ENCODE assay signal across 11 cellular contexts in genomic region chr16:9097266-9098219, GRCh38. TPM values are rescaled to one million over a fixed set of nuclear protein-coding genes. Genes with fewer than 3 reads are reported as not detected.
DNase-seq lines count a peak whose midpoint lies in the region; ATAC-seq and TF ChIP-seq lines count a peak whose summit lies in the region.
"Had no signal": no experiment of that assay in that cellular context is flagged by ENCODE, and none has a peak within 500 bp of the region (broad histone marks: within the 10 kb centered on the region; RNA-seq: fewer than 3 reads in every experiment).

No MANE protein-coding gene starts in this region.

- ATAC-seq in GM23338 (no peak; the same call in 2 of the 3 replicates), T-helper 17 cell (no peak), gastrocnemius medialis (no peak), GM21526 (IDR thresholded peaks at IDR 0.05; ENCODE audit: low FRiP score, unreplicated experiment) (no peak)

- intact Hi-C loops in gastrocnemius medialis (cut with DNase I; ENCODE audit: low total_unique reads) = loop anchor here (10.0 kb wide), 2 partner anchors 1477 to 1647 kb away; partner anchors contain the start of gene NUBP1

- H3K36me3 ChIP-seq in GM23338 (ENCODE audit: insufficient read depth) (peaks cover 29% of the 10 kb centered on the region), fibroblast of lung (ENCODE audit: control insufficient read depth, insufficient read depth, low read length) (peaks cover 9% of the 10 kb centered on the region), gastrocnemius medialis (no peaks in the 10 kb centered on the region)

- H3K79me2 ChIP-seq in GM23338 (replicated peaks; ENCODE audit: insufficient read depth) (peaks cover 100% of the 10 kb centered on the region), fibroblast of lung (ENCODE audit: control insufficient read depth, insufficient read depth, low read length) (peaks cover 99% of the 10 kb centered on the region)

- in situ Hi-C loops in gastrocnemius medialis (cut with MboI; ENCODE audit: low sequenced_read_pairs in 4 of 4) = loop anchor here in 1 of 4 donors (25.0 kb wide), 1 partner anchor 135 kb away; the partner anchor contains the start of gene USP7

- H3K4me1 Mint-ChIP-seq in GM23338 = peaks cover 39% of the 10 kb centered on the region
- peaks cover 73% of the 10 kb centered on the region for H3K4me1 Mint-ChIP-seq in T-helper 17 cell

- H3K36me3 Mint-ChIP-seq in GM23338 (ENCODE audit: low read depth) (peaks cover 92% of the 10 kb centered on the region), T-helper 17 cell (ENCODE audit: low read depth) (peaks cover 13% of the 10 kb centered on the region)

- H3K9me3 ChIP-seq in T-helper 17 cell (ENCODE audit: control insufficient read depth, low read length, poor library complexity, severe bottlenecking) (no peaks in the 10 kb centered on the region), fibroblast of lung (ENCODE audit: control insufficient read depth, insufficient read depth, low read depth, low read length) (no peaks in the 10 kb centered on the region), gastrocnemius medialis (no peaks in the 10 kb centered on the region)

- H4K20me1 ChIP-seq in GM23338 (replicated peaks; ENCODE audit: insufficient read depth) (peaks cover 95% of the 10 kb centered on the region), fibroblast of lung (ENCODE audit: control insufficient read depth, extremely low read depth, insufficient read depth, low read length) (peaks cover 8% of the 10 kb centered on the region)

- no peaks in the 10 kb centered on the region for H3K9me2 ChIP-seq in GM23338 (ENCODE audit: insufficient read depth)

- TF ChIP-seq POLR2A in gastrocnemius medialis (IDR thresholded peaks at IDR 0.05) = no peak

- H3F3A ChIP-seq in GM23338 (replicated peaks; ENCODE audit: low read depth) = no peaks in the 10 kb centered on the region; the same call in 1 of the 2 replicates

- peaks cover 3% of the 10 kb centered on the region; the same call in 1 of the 3 replicates for H3K9me3 Mint-ChIP-seq in GM23338

- H3K9ac ChIP-seq in fibroblast of lung (ENCODE audit: insufficient read depth, low read length) = no peak overlapping the region

- peaks cover 12% of the 10 kb centered on the region for H3K27me3 Mint-ChIP-seq in GM23338 (ENCODE audit: insufficient read depth, low read depth, poor library complexity)
- no peaks in the 10 kb centered on the region for H3K27me3 Mint-ChIP-seq in T-helper 17 cell

- H3K4me1 ChIP-seq in GM23338 (ENCODE audit: insufficient read depth) (peaks cover 37% of the 10 kb centered on the region), fibroblast of lung (ENCODE audit: control insufficient read depth, extremely low read depth, insufficient read depth, low read length) (peaks cover 22% of the 10 kb centered on the region), gastrocnemius medialis (peaks cover 89 to 96% of the 10 kb centered on the region in 2 donors)

- H3K27me3 ChIP-seq in GM23338 (ENCODE audit: insufficient read depth) (no peaks in the 10 kb centered on the region), fibroblast of lung (ENCODE audit: control insufficient read depth, insufficient read depth, low read length) (no peaks in the 10 kb centered on the region), gastrocnemius medialis (no peaks in the 10 kb centered on the region)

- no peak overlapping the region for H2AFZ ChIP-seq in GM23338
- no peak overlapping the region for H2AFZ ChIP-seq in fibroblast of lung (ENCODE audit: low read length)

- H3K27ac Mint-ChIP-seq in GM23338 = peak overlapping the region; percentile 62
- peak overlapping the region; percentile 92 for H3K27ac Mint-ChIP-seq in T-helper 17 cell

- DNase-seq in GM23338 (ENCODE audit: low spot score) (no peak), T-helper 17 cell (no peak), fibroblast of lung (ENCODE audit: low read depth in 2 of 2) (no peak), gastrocnemius medialis (no peak), NCI-H1092 treated with DMSO at 0.1 percent for 48 hours (lab: John Stamatoyannopoulos, UW) (no peak)
- no peak for DNase-seq in stimulated activated naive CD4-positive, alpha-beta T cell (lab: John Stamatoyannopoulos, UW)
- DNase-seq: activated CD8-positive, alpha-beta memory T cell treated with anti-CD3 and anti-CD28 coated beads for 24 hours; dermis blood vessel endothelial cell; hypothalamus; NCI-H1930 had no signal

- H3K27ac ChIP-seq in GM23338 (ENCODE audit: low read depth) (no peak overlapping the region), fibroblast of lung (ENCODE audit: insufficient read depth, low read length) (no peak overlapping the region), gastrocnemius medialis (peak overlapping the region; percentile 49 to 99 (median 80))

- H3K4me2 ChIP-seq in GM23338 (no peak overlapping the region), fibroblast of lung (ENCODE audit: extremely low read depth, insufficient read depth, low read length) (peak overlapping the region; percentile 32)

- H3K4me3 ChIP-seq in GM23338 = no peak overlapping the region
- no peak overlapping the region for H3K4me3 ChIP-seq in fibroblast of lung (replicated peaks in 1 of 4; ENCODE audit: control extremely low read depth in 1 of 4, insufficient read depth in 1 of 4, low read depth in 3 of 4, low read length in 4 of 4)
- peak overlapping the region in 2 of 4 donors; percentile 0 to 1 for H3K4me3 ChIP-seq in gastrocnemius medialis

- TF ChIP-seq CTCF in GM23338 (conservative IDR thresholded peaks at IDR 0.05; ENCODE audit: low read depth in 2 of 2) (no peak), fibroblast of lung (conservative IDR thresholded peaks at IDR 0.05 in 1 of 2, IDR thresholded peaks at IDR 0.05 in 1 of 2; ENCODE audit: low read depth in 1 of 2, low read length in 2 of 2) (no peak), gastrocnemius medialis (IDR thresholded peaks at IDR 0.05 in 4 of 5, conservative IDR thresholded peaks at IDR 0.05 in 1 of 5) (no peak)

- H3K4me3 Mint-ChIP-seq in GM23338 (no peak overlapping the region), T-helper 17 cell (peak overlapping the region; percentile 84)

TF ChIP-seq in GM23338, 12 proteins besides CTCF, POLR2A, EP300 and RAD21:
- TF ChIP-seq REST (IDR thresholded peaks at IDR 0.05; ENCODE audit: unreplicated experiment) (no peak), NANOG (IDR thresholded peaks at IDR 0.05; ENCODE audit: borderline replicate concordance) (no peak)

RNA-seq across cellular contexts. Expression of gene HAPSTR1, which starts 6.1 kb away (rescaled TPM):
- 66.0 and 66.3 TPM in 2 replicates for total RNA-seq in GM23338 (2014; rRNA removed; shearing (Covaris generic))
- polyA plus RNA-seq in GM23338 (2016; fragmentation: Nextera tagmentation; extraction: Ambion mirVana) (8.1 and 9.5 TPM in 2 replicates), fibroblast of lung (33.2 and 37.5 TPM in 2 replicates)
- total RNA-seq in T-helper 17 cell (100 to 1,000 TPM; 122 to 124 TPM), fibroblast of lung (45.2 and 57.3 TPM in 2 replicates), gastrocnemius medialis (10 to 100 TPM; 55.0 to 65.0 (median 60.9) TPM)
- polyA plus RNA-seq in fibroblast of lung (2012) = 23.7 and 28.8 TPM in 2 replicates
- 35.9 and 46.1 TPM in 2 replicates for polyA minus RNA-seq in fibroblast of lung (ENCODE audit: low replicate concordance)

Comparison
In these comparisons a context has a peak if more than half of its experiments do, and no peak if none do; other contexts are left out.
1. H3K27ac ChIP-seq: peak in gastrocnemius medialis (4 of 4); none in GM23338 (single experiment) and fibroblast of lung (single experiment).